ENCODE assay signal across 28 cellular contexts in genomic region chr5:100444961-100445360, GRCh38.
DNase-seq lines count a peak whose midpoint lies in the region; ATAC-seq, FAIRE-seq and TF ChIP-seq lines count a peak whose summit lies in the region.
"Had no signal": no experiment of that assay in that cellular context is flagged by ENCODE, and none has a peak within 500 bp of the region (broad histone marks: within the 10 kb centered on the region; RNA-seq: fewer than 3 reads in every experiment).

No MANE protein-coding gene starts in this region.

- DNase-seq in H54 (ENCODE audit: insufficient read length, low spot score) (peak; percentile 2), PC-3 (peak; percentile 35), glomerular visceral epithelial cell (ENCODE audit: extremely low spot score) (peak; percentile 2), skeletal muscle cell (ENCODE audit: low read depth) (peak; percentile 14), MG63 (no peak), SK-N-SH (no peak)
- DNase-seq: activated naive CD4-positive, alpha-beta T cell treated with Interleukin-2 at 50 U/mL for 16 hours; activated T-cell treated with anti-CD3 and anti-CD28 coated beads, Interleukin-2, amount 50 U/mL, for 24 hours; amniotic stem cell; caudate nucleus; CD4-positive, alpha-beta T cell; dermis blood vessel endothelial cell; DMS153; midbrain; NCI-H1436 treated with DMSO at 0.1 percent for 48 hours; NCI-H2171; NCI-H524 treated with DMSO at 0.1 percent for 48 hours; posterior cingulate gyrus; RPMI8226; sigmoid colon; T-helper 9 cell had no signal

- no peak overlapping the region for H3K27ac ChIP-seq in PC-3 (ENCODE audit: low read length)
- H3K27ac ChIP-seq in SK-N-SH (ENCODE audit: low read depth in 2 of 2, low read length in 1 of 2): no peak overlapping the region
- H3K27ac ChIP-seq: left lung, sigmoid colon had no signal

- CTCF ChIA-PET in PC-3 (lab: Charles Lee): interaction anchor here (0.7 kb wide), 1 partner anchor 22 kb away, joined by 4 read pairs; no protein-coding TSS in a partner anchor
- CTCF ChIA-PET in SK-N-SH (lab: Yijun Ruan, JAX): interaction anchor here (1.2 kb wide), 1 partner anchor 15 kb away, joined by 3 read pairs; no protein-coding TSS in a partner anchor

- no TSS peak for BruUV-seq in PC-3 (replicated peaks; lab: Mats Ljungman, UMichigan)

- WGBS in SK-N-SH (ENCODE audit: low lambda C conversion rate): 59% methylated on average over 3 of the region's 3 CpGs

- H4K20me1 ChIP-seq in PC-3 (ENCODE audit: low read length) (no peaks in the 10 kb centered on the region), SK-N-SH (ENCODE audit: insufficient read depth) (no peaks in the 10 kb centered on the region)

- H3K79me2 ChIP-seq in PC-3 (ENCODE audit: low read length) (no peaks in the 10 kb centered on the region), SK-N-SH (ENCODE audit: insufficient read depth) (no peaks in the 10 kb centered on the region)

- no peak for TF ChIP-seq POLR2A in H54 (IDR thresholded peaks at IDR 0.05; ENCODE audit: low read depth, low read length)

- intact Hi-C loops in PC-3 (cut with micrococcal nuclease): no loop called here

- no peak for FAIRE-seq in H54 (lab: Jason Lieb, UNC)
- FAIRE-seq: GM19239 had no signal

- no peak for TF ChIP-seq EP300 in SK-N-SH (IDR thresholded peaks at IDR 0.05; ENCODE audit: borderline replicate concordance in 1 of 2, low read depth in 1 of 2, low read length in 1 of 2)

- POLR2A ChIA-PET in PC-3 (lab: Charles Lee; ENCODE audit: unreplicated experiment): no interaction called here
- POLR2A ChIA-PET in SK-N-SH (lab: Yijun Ruan, JAX): no interaction called here

- H3K27me3 ChIP-seq in PC-3 (ENCODE audit: low read length): no peaks in the 10 kb centered on the region
- H3K27me3 ChIP-seq in MG63: no peaks in the 10 kb centered on the region
- H3K27me3 ChIP-seq in SK-N-SH (ENCODE audit: insufficient read depth): no peaks in the 10 kb centered on the region
- H3K27me3 ChIP-seq: left lung, sigmoid colon had no signal

- H3K9me3 ChIP-seq in PC-3 (ENCODE audit: low read length): no peaks in the 10 kb centered on the region
- H3K9me3 ChIP-seq in MG63: no peaks in the 10 kb centered on the region
- no peaks in the 10 kb centered on the region for H3K9me3 ChIP-seq in SK-N-SH
- H3K9me3 ChIP-seq: left lung, sigmoid colon had no signal

- H3F3A ChIP-seq in PC-3 (ENCODE audit: low read length, unreplicated experiment) (no peaks in the 10 kb centered on the region), SK-N-SH (replicated peaks; ENCODE audit: insufficient read depth) (no peaks in the 10 kb centered on the region)

- no peaks in the 10 kb centered on the region for H3K9me2 ChIP-seq in PC-3 (replicated peaks; ENCODE audit: low read length)
- peaks cover 4% of the 10 kb centered on the region; the same call in 1 of the 2 replicates for H3K9me2 ChIP-seq in SK-N-SH

- no peak overlapping the region for H3K4me3 ChIP-seq in PC-3 (ENCODE audit: low read length)
- H3K4me3 ChIP-seq in skeletal muscle cell (ENCODE audit: low read depth, low read length): no peak overlapping the region
- no peak overlapping the region for H3K4me3 ChIP-seq in MG63
- no peak overlapping the region for H3K4me3 ChIP-seq in SK-N-SH (ENCODE audit: low read depth in 2 of 2, low read length in 1 of 2)
- H3K4me3 ChIP-seq: GM23338, left lung, sigmoid colon had no signal

- H3K9ac ChIP-seq in PC-3 (ENCODE audit: low read length): no peak overlapping the region
- no peak overlapping the region for H3K9ac ChIP-seq in SK-N-SH

- no peaks in the 10 kb centered on the region for H3K4me1 ChIP-seq in PC-3 (ENCODE audit: insufficient read depth, low read length)
- no peaks in the 10 kb centered on the region; a peak in 2 of 4 replicates for H3K4me1 ChIP-seq in SK-N-SH (ENCODE audit: control insufficient read depth in 1 of 2, insufficient read depth in 2 of 2, low read depth in 1 of 2, low read length in 1 of 2)
- H3K4me1 ChIP-seq: left lung had no signal

- ATAC-seq in PC-3 (peak; percentile 54), SK-N-SH treated with all-trans-retinoic acid at 6 μM for 48 hours (no peak), GM18519 (IDR thresholded peaks at IDR 0.05; ENCODE audit: low FRiP score, unreplicated experiment) (no peak)
- ATAC-seq: GM23338; left lung; natural killer cell treated with Interleukin-12 subunit alpha and Interleukin-12 subunit beta and Interleukin-15 and Interleukin-18, amount 100 ng/mL, for 72 hours; stimulated activated memory B cell treated with anti-CD40 and anti-IgM and Interleukin-4, amounts not matched to agents 10 μg/mL and 1 μg/mL and 100 μg/mL, for 72 hours had no signal

- H2AFZ ChIP-seq in PC-3 (ENCODE audit: low read length): no peak overlapping the region
- H2AFZ ChIP-seq in SK-N-SH (ENCODE audit: low read depth): no peak overlapping the region
- H2AFZ ChIP-seq: GM23338 had no signal

- H3K4me2 ChIP-seq in PC-3 (ENCODE audit: low read length) (no peak overlapping the region), SK-N-SH (no peak overlapping the region)
- H3K4me2 ChIP-seq: GM23338 had no signal

- H3K36me3 ChIP-seq in PC-3 (ENCODE audit: low read depth, low read length) (no peaks in the 10 kb centered on the region), MG63 (no peaks in the 10 kb centered on the region), SK-N-SH (replicated peaks in 1 of 2; ENCODE audit: control insufficient read depth in 1 of 2, insufficient read depth in 2 of 2, low read length in 1 of 2) (no peaks in the 10 kb centered on the region)
- H3K36me3 ChIP-seq: left lung, sigmoid colon had no signal

- TF ChIP-seq CTCF in PC-3 (conservative IDR thresholded peaks at IDR 0.05; ENCODE audit: low read depth, low read length): no peak
- no peak for TF ChIP-seq CTCF in SK-N-SH (IDR thresholded peaks at IDR 0.05)

- no peak for TF ChIP-seq RAD21 in SK-N-SH (IDR thresholded peaks at IDR 0.05; ENCODE audit: low read length)

TF ChIP-seq in SK-N-SH, 30 proteins besides CTCF, POLR2A, EP300 and RAD21 (continues in another document):
- no peak for TF ChIP-seq TAF1 (IDR thresholded peaks at IDR 0.05; ENCODE audit: borderline replicate concordance, low read depth, low read length)
- no peak for TF ChIP-seq ZBTB33 (IDR thresholded peaks at IDR 0.05; ENCODE audit: borderline replicate concordance, low read depth)
- TF ChIP-seq EZH2phosphoT487 (IDR thresholded peaks at IDR 0.05; ENCODE audit: borderline replicate concordance, low read depth): no peak
- no peak for TF ChIP-seq MXI1 (IDR thresholded peaks at IDR 0.05; ENCODE audit: low read depth, low read length)
- TF ChIP-seq NRF1 (IDR thresholded peaks at IDR 0.05; ENCODE audit: low read depth, low read length): no peak

TF ChIP-seq in SK-N-SH treated with all-trans-retinoic acid at 6 μM for 48 hours, 23 proteins besides CTCF, POLR2A, EP300 and RAD21:
- TF ChIP-seq ZFP30 (CRISPR knock-in tag; IDR thresholded peaks at IDR 0.05) (no peak), OSR1 (CRISPR knock-in tag; IDR thresholded peaks at IDR 0.05) (no peak), TOX (CRISPR knock-in tag; IDR thresholded peaks at IDR 0.05; ENCODE audit: borderline replicate concordance) (no peak)

Comparison
In these comparisons a context has a peak if more than half of its experiments do, and no peak if none do; other contexts are left out.
1. DNase-seq: peak in H54 (single experiment), PC-3 (single experiment), glomerular visceral epithelial cell (single experiment) and skeletal muscle cell (single experiment); none in MG63 (single experiment) and SK-N-SH (single experiment).